In genomic region chr2:157497603-157498314, GRCh38 we compare ENCODE assay signal across 8 cellular contexts. TPM values are rescaled to one million over a fixed set of nuclear protein-coding genes. Genes with fewer than 3 reads are reported as not detected.
DNase-seq lines count a peak whose midpoint lies in the region; ATAC-seq, FAIRE-seq and TF ChIP-seq lines count a peak whose summit lies in the region.

No MANE protein-coding gene starts in this region.

- POLR2A ChIA-PET in naive thymus-derived CD8-positive, alpha-beta T cell (lab: Charles Lee): interaction anchor here (0.7 to 1.1 kb wide), 3 partner anchors 64 to 253 kb away, joined by 3 read pairs; no protein-coding TSS in a partner anchor

- H3K36me3 Mint-ChIP-seq in naive thymus-derived CD8-positive, alpha-beta T cell: no peaks in the 10 kb centered on the region

- no peak for TF ChIP-seq POLR2A in H54 (IDR thresholded peaks at IDR 0.05; ENCODE audit: low read depth, low read length)

- DNase-seq in Right ventricle myocardium inferior (ENCODE audit: missing footprints) (no peak), cardiac septum (ENCODE audit: low spot score) (no peak), H54 (ENCODE audit: insufficient read length, low spot score) (no peak), RPMI7951 (ENCODE audit: low read depth) (peak; percentile 43), epithelial cell of esophagus (ENCODE audit: low read depth) (peak; percentile 53), MG63 (no peak)
- DNase-seq in naive thymus-derived CD8-positive, alpha-beta T cell: peak in 5 of 10 donors; percentile 17 to 57 (median 48)

- ATAC-seq in Right ventricle myocardium inferior: peak; percentile 48
- ATAC-seq in naive thymus-derived CD8-positive, alpha-beta T cell: peak; percentile 83 to 94

- H3K4me3 ChIP-seq in epithelial cell of esophagus (ENCODE audit: low read length) (no peak overlapping the region), MG63 (no peak overlapping the region)

- peak overlapping the region in 3 of 10 donors; percentile 3 to 21 (median 10) for H3K27ac Mint-ChIP-seq in naive thymus-derived CD8-positive, alpha-beta T cell

- H3K4me1 Mint-ChIP-seq in naive thymus-derived CD8-positive, alpha-beta T cell: peaks cover 17 to 37% (median 31%) of the 10 kb centered on the region in 4 donors

- peak; percentile 84 for FAIRE-seq in H54 (lab: Jason Lieb, UNC)

- no peaks in the 10 kb centered on the region for H3K27me3 ChIP-seq in MG63

- peak; percentile 69 for TF ChIP-seq CTCF in LNCAP (IDR thresholded peaks at IDR 0.05)
- TF ChIP-seq CTCF in epithelial cell of esophagus (IDR thresholded peaks at IDR 0.05; ENCODE audit: insufficient read depth, low read depth, low read length, missing control alignments): peak; percentile 86

- no peaks in the 10 kb centered on the region for H3K36me3 ChIP-seq in MG63

- peaks cover 0 to 3% (median 0%) of the 10 kb centered on the region in 9 donors for H3K9me3 Mint-ChIP-seq in naive thymus-derived CD8-positive, alpha-beta T cell

- H3K27me3 Mint-ChIP-seq in naive thymus-derived CD8-positive, alpha-beta T cell: no peaks in the 10 kb centered on the region

- intact Hi-C loops in Right ventricle myocardium inferior (cut with DNase I): loop anchor here (10.0 kb wide), 1 partner anchor 97 kb away; no protein-coding TSS in a partner anchor
- intact Hi-C loops in cardiac septum (cut with DNase I): loop anchor here (5.0 to 10.0 kb wide), 2 partner anchors 97 to 515 kb away; no protein-coding TSS in a partner anchor

- no peaks in the 10 kb centered on the region for H3K9me3 ChIP-seq in MG63

- H3K4me3 Mint-ChIP-seq in naive thymus-derived CD8-positive, alpha-beta T cell: no peak overlapping the region

RNA-seq across cellular contexts. Expression of gene CYTIP, which starts 53.9 kb away (rescaled TPM):
- 1.7 TPM for total RNA-seq in Right ventricle myocardium inferior
- total RNA-seq in cardiac septum: 2.5 TPM
- 0.72 and 1.8 TPM in 2 replicates for total RNA-seq in RPMI7951 (2014; rRNA removed; shearing (Covaris generic))
- total RNA-seq in naive thymus-derived CD8-positive, alpha-beta T cell: 100 to 1,000 TPM; 308 to 341 TPM
- 100 to 1,000 TPM; 140 to 220 (median 155) TPM for polyA plus RNA-seq in naive thymus-derived CD8-positive, alpha-beta T cell
- not detected in 2 replicates for total RNA-seq in MG63 (2014; rRNA removed; shearing (Covaris generic); ENCODE audit: low replicate concordance)

Comparison
In these comparisons a context has a peak if more than half of its experiments do, and no peak if none do; other contexts are left out.
1. DNase-seq: peak in RPMI7951 (single experiment) and epithelial cell of esophagus (single experiment); none in Right ventricle myocardium inferior (single experiment), cardiac septum (single experiment), H54 (single experiment) and MG63 (single experiment).
2. RNA of gene CYTIP, which starts 53.9 kb away (total RNA-seq): 308 to 341 TPM in naive thymus-derived CD8-positive, alpha-beta T cell; 2.5 TPM in cardiac septum (single experiment), 1.7 TPM in Right ventricle myocardium inferior (single experiment), 0.72 to 1.8 TPM in RPMI7951 and not detected in MG63; every median in the first group is over 10 times any median in the second.